In the genomic region with DNA sequence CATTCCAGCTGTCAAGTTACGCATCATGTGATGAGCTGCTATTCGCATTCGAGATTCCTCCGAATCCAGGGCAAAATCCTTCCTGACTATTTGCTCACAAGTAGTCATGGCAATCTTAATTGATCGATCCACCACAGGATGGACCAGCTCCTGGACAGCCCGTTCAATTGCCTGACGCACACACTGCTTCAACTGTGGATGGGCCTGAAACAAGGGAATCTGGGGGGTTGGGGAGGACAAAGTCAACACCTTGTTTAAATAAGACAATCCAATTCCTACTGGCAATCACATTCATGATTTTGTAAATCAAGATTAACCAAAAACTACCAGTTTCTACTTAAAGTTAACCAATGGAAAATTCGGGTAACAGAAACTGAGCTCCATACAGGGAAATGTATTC, we compare ENCODE assay signal across 17 cellular contexts. TPM values are rescaled to one million over a fixed set of nuclear protein-coding genes. Genes with fewer than 3 reads are reported as not detected.
DNase-seq lines count a peak whose midpoint lies in the region; ATAC-seq, FAIRE-seq and TF ChIP-seq lines count a peak whose summit lies in the region.
"Had no signal": no experiment of that assay in that cellular context is flagged by ENCODE, and none has a peak within 500 bp of the region (broad histone marks: within the 10 kb centered on the region; RNA-seq: fewer than 3 reads in every experiment).

No MANE protein-coding gene starts in this region.

- H3K27ac ChIP-seq in H1 (ENCODE audit: low read depth, low read length) (0 out of 2 replicates have a peak overlapping the region, but pooled peaks have one; percentile 19), liver (ENCODE audit: low read depth in 1 of 2, low read length in 2 of 2) (no peak overlapping the region), gastrocnemius medialis (no peak overlapping the region)
- H3K27ac ChIP-seq: GM23248 had no signal

- peaks cover 2 to 4% of the 10 kb centered on the region in 2 experiments for H4K20me1 ChIP-seq in H1 (replicated peaks in 1 of 2; ENCODE audit: control insufficient read depth in 1 of 2, insufficient read depth in 2 of 2, low read length in 2 of 2)

- no peak for FAIRE-seq in H1 (lab: Jason Lieb, UNC)
- FAIRE-seq: G401.6, GM12892, GM19239 had no signal

- no peaks in the 10 kb centered on the region for H3K23me2 ChIP-seq in H1 (ENCODE audit: low read depth, low read length)

- H2BK15ac ChIP-seq in H1 (ENCODE audit: low read length): no peak overlapping the region

- POLR2A ChIA-PET in H1 (lab: Charles Lee; ENCODE audit: partially characterized antibody): interaction anchor here (1.2 to 1.8 kb wide), 3 partner anchors 10 to 42 kb away, joined by 3 to 5 read pairs (median 4); no protein-coding TSS in a partner anchor

- in situ Hi-C loops in gastrocnemius medialis (cut with MboI; ENCODE audit: low sequenced_read_pairs in 4 of 4): no loop called here

- H3K27me3 ChIP-seq in H1 (replicated peaks in 1 of 4; ENCODE audit: control insufficient read depth in 3 of 4, extremely low read depth in 1 of 4, insufficient read depth in 3 of 4, low read length in 3 of 4): no peaks in the 10 kb centered on the region
- no peaks in the 10 kb centered on the region for H3K27me3 ChIP-seq in liver (ENCODE audit: control insufficient read depth in 4 of 4, insufficient read depth in 4 of 4, low read length in 3 of 4)
- H3K27me3 ChIP-seq in gastrocnemius medialis: no peaks in the 10 kb centered on the region

- H3K4me3 ChIP-seq in H1 (ENCODE audit: extremely low read depth in 1 of 4, insufficient read depth in 2 of 4, low read depth in 3 of 4, low read length in 4 of 4) (no peak overlapping the region), liver (ENCODE audit: low read depth in 1 of 3, low read length in 3 of 3) (no peak overlapping the region), gastrocnemius medialis (no peak overlapping the region)
- H3K4me3 ChIP-seq: GM23248, HAP-1 had no signal

- 0 out of 4 replicates have a peak, but pooled peaks cover 0 to 2% of the 10 kb centered on the region in 2 experiments for H3K79me2 ChIP-seq in H1 (ENCODE audit: control insufficient read depth in 1 of 2, insufficient read depth in 2 of 2, low read length in 2 of 2)

- no peaks in the 10 kb centered on the region for H3K79me1 ChIP-seq in H1 (ENCODE audit: low read depth, low read length)

- intact Hi-C loops in head of caudate nucleus (cut with DNase I): no loop called here
- intact Hi-C loops in gastrocnemius medialis (cut with DNase I; ENCODE audit: low total_unique reads): no loop called here

- peaks cover 48% of the 10 kb centered on the region for H3K36me3 Mint-ChIP-seq in HFFc6 (ENCODE audit: low read depth)

- ATAC-seq in gastrocnemius medialis: no peak

- 0 out of 2 replicates have a peak overlapping the region, but pooled peaks have one; percentile 33 for H3K27ac Mint-ChIP-seq in HFFc6
- H3K27ac Mint-ChIP-seq: CD4-positive, alpha-beta memory T cell had no signal

- no peak for TF ChIP-seq EP300 in H1 (IDR thresholded peaks at IDR 0.05; ENCODE audit: borderline replicate concordance in 1 of 2, low read depth in 2 of 2, low read length in 2 of 2)

- no peak overlapping the region for H4K8ac ChIP-seq in H1 (ENCODE audit: extremely low read depth, insufficient read depth, low read length)

- no peaks in the 10 kb centered on the region; the same call in 1 of the 2 replicates for H3K27me3 Mint-ChIP-seq in HFFc6 (ENCODE audit: insufficient read depth)
- H3K27me3 Mint-ChIP-seq: CD4-positive, alpha-beta memory T cell had no signal

- no peak overlapping the region for H3K18ac ChIP-seq in H1 (ENCODE audit: extremely low read depth, low read length)

- H3K4me3 Mint-ChIP-seq in HFFc6: no peak overlapping the region
- H3K4me3 Mint-ChIP-seq: CD4-positive, alpha-beta memory T cell had no signal

- H3K56ac ChIP-seq in H1 (replicated peaks; ENCODE audit: insufficient read length, low read depth, low read length): no peak overlapping the region

- peaks cover 8% of the 10 kb centered on the region; the same call in 1 of the 2 replicates for H3K4me1 Mint-ChIP-seq in HFFc6 (ENCODE audit: low read depth)

- H3K9me3 Mint-ChIP-seq in HFFc6: no peaks in the 10 kb centered on the region
- H3K9me3 Mint-ChIP-seq: CD4-positive, alpha-beta memory T cell had no signal

- H3K14ac ChIP-seq in H1 (ENCODE audit: insufficient read length): no peak overlapping the region

- H2BK20ac ChIP-seq in H1 (ENCODE audit: low read length): no peak overlapping the region

- no peak overlapping the region for H3K23ac ChIP-seq in H1 (ENCODE audit: insufficient read length)

- H3K4me2 ChIP-seq in H1 (ENCODE audit: insufficient read depth in 1 of 2, low read depth in 2 of 2, low read length in 2 of 2): no peak overlapping the region

- H3K36me3 ChIP-seq in H1 (ENCODE audit: control insufficient read depth in 2 of 4, insufficient read depth in 4 of 4, low read length in 3 of 4): peaks cover 41 to 99% (median 83%) of the 10 kb centered on the region in 4 experiments
- H3K36me3 ChIP-seq in liver (ENCODE audit: control insufficient read depth in 4 of 4, insufficient read depth in 3 of 4, low read depth in 1 of 4, low read length in 3 of 4): peaks cover 11 to 89% (median 77%) of the 10 kb centered on the region in 4 donors
- peaks cover 0 to 89% of the 10 kb centered on the region in 2 donors for H3K36me3 ChIP-seq in gastrocnemius medialis

- H3K9me3 ChIP-seq in H1 (ENCODE audit: insufficient read depth in 2 of 2, low read depth in 1 of 2, low read length in 1 of 2) (no peaks in the 10 kb centered on the region), liver (ENCODE audit: control insufficient read depth in 4 of 4, low read length in 3 of 4) (no peaks in the 10 kb centered on the region), gastrocnemius medialis (no peaks in the 10 kb centered on the region)
- H3K9me3 ChIP-seq: HAP-1 had no signal

- TF ChIP-seq POLR2A in H1 (IDR thresholded peaks at IDR 0.05; ENCODE audit: control extremely low read depth in 1 of 2, low read depth in 2 of 2, low read length in 2 of 2) (no peak), gastrocnemius medialis (IDR thresholded peaks at IDR 0.05) (no peak)

- no peak overlapping the region; a peak in 1 of 7 replicates for H3K9ac ChIP-seq in H1 (replicated peaks in 1 of 4; ENCODE audit: extremely low read depth in 1 of 4, low read depth in 3 of 4, low read length in 3 of 4)
- no peak overlapping the region for H3K9ac ChIP-seq in liver (ENCODE audit: low read depth in 1 of 2, low read length in 2 of 2)
- H3K9ac ChIP-seq: GM23248 had no signal

- no peak overlapping the region for H3K4ac ChIP-seq in H1 (replicated peaks; ENCODE audit: insufficient read length, low read depth, low read length)

- 96% methylated on average over 8 of the region's 8 CpGs; no CpG with 5 or more reads in 1 of the 2 experiments for WGBS in H1 (ENCODE audit: extremely low coverage in 1 of 2, insufficient coverage in 1 of 2, insufficient read length in 1 of 2, insufficient replicate concordance in 2 of 2, low coverage in 1 of 2, low lambda C conversion rate in 2 of 2, missing lambda C conversion rate in 1 of 2), 2 experiments
- WGBS in liver: 54% methylated on average over 8 of the region's 8 CpGs

- H4K91ac ChIP-seq in H1 (replicated peaks; ENCODE audit: insufficient read length, low read length): no peak overlapping the region

- H2BK120ac ChIP-seq in H1 (replicated peaks; ENCODE audit: low read depth, low read length): no peak overlapping the region

- TF ChIP-seq RAD21 in H1 (IDR thresholded peaks at IDR 0.05 in 1 of 2, conservative IDR thresholded peaks at IDR 0.05 in 1 of 2; ENCODE audit: low read depth in 2 of 2, low read length in 2 of 2) (no peak), liver (IDR thresholded peaks at IDR 0.05) (peak in 1 of 2 donors; percentile 18)

- H2AFZ ChIP-seq in H1 (ENCODE audit: low read length): no peak overlapping the region
- H2AFZ ChIP-seq: GM23248 had no signal

- no peak for DNase-seq in HFFc6
- no peak for DNase-seq in H1 (ENCODE audit: low read depth in 1 of 2, low spot score in 2 of 2)
- DNase-seq in head of caudate nucleus: no peak
- DNase-seq in gastrocnemius medialis: no peak
- DNase-seq in SKM-1 (lab: John Stamatoyannopoulos, UW; ENCODE audit: unreplicated experiment): no peak
- DNase-seq: C1 segment of cervical spinal cord; Calu3; CD4-positive, alpha-beta memory T cell; COR-L47; DMS53; DND-41; GM23248 had no signal

- H4K5ac ChIP-seq in H1 (ENCODE audit: insufficient read length, low read depth, low read length): no peak overlapping the region

- CTCF ChIA-PET in H1 (lab: Charles Lee; ENCODE audit: partially characterized antibody): interaction anchor here (0.8 to 2.0 kb wide), 4 partner anchors 24 to 212 kb away, joined by 3 to 6 read pairs (median 4); no protein-coding TSS in a partner anchor

- no peak overlapping the region for H2AK5ac ChIP-seq in H1 (ENCODE audit: low read depth, low read length)

- no peak overlapping the region for H2BK12ac ChIP-seq in H1 (ENCODE audit: low read depth, low read length)

- no peak for TF ChIP-seq CTCF in HFFc6 (IDR thresholded peaks at IDR 0.05)
- TF ChIP-seq CTCF in H1 (IDR thresholded peaks at IDR 0.05; ENCODE audit: control extremely low read depth in 1 of 3, insufficient read depth in 1 of 3, low read depth in 1 of 3, low read length in 3 of 3): no peak
- no peak for TF ChIP-seq CTCF in liver (IDR thresholded peaks at IDR 0.05; ENCODE audit: low read depth, low read length, missing input control)
- TF ChIP-seq CTCF in gastrocnemius medialis (IDR thresholded peaks at IDR 0.05 in 4 of 5, conservative IDR thresholded peaks at IDR 0.05 in 1 of 5): no peak

- no peaks in the 10 kb centered on the region for H3K4me1 ChIP-seq in H1 (replicated peaks in 1 of 4; ENCODE audit: control insufficient read depth in 3 of 4, insufficient read depth in 4 of 4, low read length in 3 of 4)
- H3K4me1 ChIP-seq in liver (ENCODE audit: control insufficient read depth in 4 of 4, insufficient read depth in 4 of 4, low read length in 3 of 4): peaks cover 0 to 2% (median 0%) of the 10 kb centered on the region in 4 donors
- H3K4me1 ChIP-seq in gastrocnemius medialis: peaks cover 6 to 7% of the 10 kb centered on the region in 2 donors
- H3K4me1 ChIP-seq: HAP-1 had no signal

- H2BK5ac ChIP-seq in H1 (ENCODE audit: low read depth, low read length): no peak overlapping the region

RNA-seq across cellular contexts. Expression of a gene that starts 28.4 kb away (rescaled TPM):
- 1 to 10 TPM; 1.8 to 3.5 (median 2.9) TPM for total RNA-seq in HFFc6 (2021; fragmentation: NEBNext Ultra II Directional; extraction: Animal tissue kit (Norgen Biotek cat#: 25700))
- total RNA-seq in H1 (2021; fragmentation: NEBNext Ultra II Directional; extraction: Animal tissue kit (Norgen Biotek cat#: 25700)): 37.0 and 40.5 TPM in 2 replicates
- polyA plus RNA-seq in H1 (2011; rRNA removed) (25.3 and 34.1 TPM in 2 replicates), liver (10 to 100 TPM in 1 of 2 donors, 1 to 10 TPM in 1; 9.2 to 11.2 TPM)
- polyA plus RNA-seq in H1 (2011; cell fraction: cytosol; rRNA removed): 40.3 TPM
- polyA plus RNA-seq in H1 (2011; cell fraction: nucleus; rRNA removed): 84.0 TPM
- polyA plus RNA-seq in H1 (2012, experiment 1 of 2): 35.9 to 46.2 TPM (median 43.6 TPM) in 4 replicates
- polyA plus RNA-seq in H1 (2012, experiment 2 of 2): 10.2 TPM
- polyA plus RNA-seq in H1 (2013, experiment 1 of 2): 29.8 TPM
- 26.8 TPM for polyA plus RNA-seq in H1 (2013, experiment 2 of 2)
- 25.6 and 31.0 TPM in 2 replicates for polyA minus RNA-seq in H1 (2011; rRNA and poly(A)+ RNA removed)
- polyA minus RNA-seq in H1 (2011; cell fraction: cytosol; rRNA and poly(A)+ RNA removed): 21.4 TPM
- polyA minus RNA-seq in H1 (2011; cell fraction: nucleus; rRNA and poly(A)+ RNA removed): 85.0 TPM
- total RNA-seq in liver (10 to 100 TPM in 1 of 2 donors, 1 to 10 TPM in 1; 6.9 to 17.7 TPM), gastrocnemius medialis (10 to 100 TPM; 30.8 to 40.2 (median 38.4) TPM)

RNA-seq across cellular contexts. Expression of a gene that starts 43.7 kb away (rescaled TPM):
- 1 to 10 TPM; 1.5 to 5.3 (median 3.6) TPM for total RNA-seq in HFFc6 (2021; fragmentation: NEBNext Ultra II Directional; extraction: Animal tissue kit (Norgen Biotek cat#: 25700))
- total RNA-seq in H1 (2021; fragmentation: NEBNext Ultra II Directional; extraction: Animal tissue kit (Norgen Biotek cat#: 25700)): 18.9 and 20.8 TPM in 2 replicates
- polyA plus RNA-seq in H1 (2011; rRNA removed) (30.9 and 45.7 TPM in 2 replicates), liver (under 1 TPM; 0.40 to 0.80 TPM)
- 36.6 TPM for polyA plus RNA-seq in H1 (2011; cell fraction: cytosol; rRNA removed)
- polyA plus RNA-seq in H1 (2011; cell fraction: nucleus; rRNA removed): 92.2 TPM
- polyA plus RNA-seq in H1 (2012, experiment 1 of 2): 24.3 to 38.5 TPM (median 26.3 TPM) in 4 replicates
- 13.1 TPM for polyA plus RNA-seq in H1 (2012, experiment 2 of 2)
- 14.9 TPM for polyA plus RNA-seq in H1 (2013, experiment 1 of 2)
- polyA plus RNA-seq in H1 (2013, experiment 2 of 2): 13.9 TPM
- polyA minus RNA-seq in H1 (2011; rRNA and poly(A)+ RNA removed): 33.2 and 38.9 TPM in 2 replicates
- polyA minus RNA-seq in H1 (2011; cell fraction: cytosol; rRNA and poly(A)+ RNA removed): 27.0 TPM
- polyA minus RNA-seq in H1 (2011; cell fraction: nucleus; rRNA and poly(A)+ RNA removed): 34.6 TPM
- total RNA-seq in liver (1 to 10 TPM in 1 of 2 donors, under 1 TPM in 1; 0.93 to 1.1 TPM), gastrocnemius medialis (10 to 100 TPM in 2 of 4 donors, 1 to 10 TPM in 2; 2.0 to 13.3 (median 6.5) TPM)
